ENCODE assay signal across 8 cellular contexts in the genomic region with DNA sequence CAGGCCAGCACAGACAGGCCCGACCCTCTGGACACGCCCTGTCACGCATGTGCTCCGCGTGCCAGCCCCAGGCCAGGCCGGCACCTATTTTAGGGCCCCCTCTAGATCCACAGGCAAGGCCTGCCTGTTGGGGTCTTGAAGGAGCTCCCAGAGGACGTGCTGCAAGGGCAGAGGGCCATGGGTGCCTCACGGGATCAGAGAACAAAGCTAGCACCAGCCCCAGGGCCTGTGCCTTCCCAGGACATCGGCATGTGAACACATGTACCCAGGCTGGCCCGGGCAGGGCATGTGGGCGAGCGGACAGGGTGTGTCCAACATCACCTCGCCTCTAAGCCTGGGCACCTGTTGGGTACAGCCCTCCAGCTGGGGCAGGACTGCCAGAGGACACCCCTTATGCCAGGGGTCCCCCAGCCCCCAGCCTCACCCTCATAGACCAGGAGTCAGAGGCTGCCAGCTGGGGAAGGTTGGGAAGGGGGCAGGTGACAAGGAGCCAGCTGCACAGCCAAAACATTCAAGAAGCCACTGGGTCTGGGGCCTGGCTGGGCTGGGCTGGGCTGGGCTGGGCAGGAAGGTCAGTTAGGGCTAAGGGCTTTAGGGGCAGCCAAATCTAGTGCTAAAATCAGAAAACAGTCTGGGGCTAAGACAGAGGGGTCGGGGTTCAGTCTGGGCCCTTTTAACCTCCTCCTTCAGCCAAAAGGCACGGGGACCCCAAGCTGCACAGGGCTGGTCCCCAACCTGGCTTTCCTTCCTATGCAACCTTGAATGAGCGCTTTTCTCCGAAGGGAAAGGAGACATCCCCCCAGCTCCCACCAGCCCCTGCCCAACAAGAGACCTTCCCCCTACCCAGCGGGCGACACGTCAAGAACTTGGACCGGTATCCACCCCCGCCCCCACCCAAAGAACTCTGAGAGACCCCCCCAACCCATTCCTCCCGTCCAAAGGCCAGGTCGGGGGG. TPM values are rescaled to one million over a fixed set of nuclear protein-coding genes. Genes with fewer than 3 reads are reported as not detected.
A peak's percentile ranks its signal among the peaks of the same experiment; 100 is the strongest.
DNase-seq lines count a peak whose midpoint lies in the region; ATAC-seq, FAIRE-seq and TF ChIP-seq lines count a peak whose summit lies in the region.

No MANE protein-coding gene starts in this region.

- H2AFZ ChIP-seq in H1 (ENCODE audit: low read length): no peak overlapping the region

- no peak for TF ChIP-seq RAD21 in H1 (IDR thresholded peaks at IDR 0.05 in 1 of 2, conservative IDR thresholded peaks at IDR 0.05 in 1 of 2; ENCODE audit: low read depth in 2 of 2, low read length in 2 of 2)

- intact Hi-C loops in mucosa of descending colon (cut with DNase I, micrococcal nuclease): no loop called here

- no peak overlapping the region for H2BK20ac ChIP-seq in H1 (ENCODE audit: low read length)

- no peak overlapping the region for H3K4ac ChIP-seq in H1 (replicated peaks; ENCODE audit: insufficient read length, low read depth, low read length)

- peak overlapping the region; percentile 54 for H2BK120ac ChIP-seq in H1 (replicated peaks; ENCODE audit: low read depth, low read length)

- no peaks in the 10 kb centered on the region for H3K9me3 ChIP-seq in HAP-1
- H3K9me3 ChIP-seq in H1 (ENCODE audit: insufficient read depth in 2 of 2, low read depth in 1 of 2, low read length in 1 of 2): no peaks in the 10 kb centered on the region
- no peaks in the 10 kb centered on the region for H3K9me3 ChIP-seq in mucosa of descending colon

- H3K4me1 ChIP-seq in HAP-1 (peaks cover 32% of the 10 kb centered on the region), H1 (replicated peaks in 1 of 4; ENCODE audit: control insufficient read depth in 3 of 4, insufficient read depth in 4 of 4, low read length in 3 of 4) (peaks cover 0 to 39% (median 32%) of the 10 kb centered on the region in 4 experiments; a peak in 6 of 7 replicates), mucosa of descending colon (ENCODE audit: low read depth) (peaks cover 45% of the 10 kb centered on the region)

- no peak overlapping the region for H3K27ac ChIP-seq in H1 (ENCODE audit: low read depth, low read length)

- CTCF ChIA-PET in H1 (lab: Charles Lee; ENCODE audit: partially characterized antibody): interaction anchor here (1.0 to 1.7 kb wide), 7 partner anchors 11 to 53 kb away, joined by 3 to 7 read pairs (median 6); no protein-coding TSS in a partner anchor

- 0 out of 2 replicates have a peak overlapping the region, but pooled peaks have one; percentile 65 for H2AK5ac ChIP-seq in H1 (ENCODE audit: low read depth, low read length)

- peaks cover 0 to 3% of the 10 kb centered on the region in 2 experiments; a peak in 2 of 4 replicates for H3K79me2 ChIP-seq in H1 (ENCODE audit: control insufficient read depth in 1 of 2, insufficient read depth in 2 of 2, low read length in 2 of 2)

- POLR2A ChIA-PET in H1 (lab: Charles Lee; ENCODE audit: partially characterized antibody): interaction anchor here (0.7 to 1.7 kb wide), 10 partner anchors 9 to 67 kb away, joined by 3 to 5 read pairs (median 4); no protein-coding TSS in a partner anchor

- H3K27me3 ChIP-seq in HAP-1 (ENCODE audit: low read depth): no peaks in the 10 kb centered on the region
- H3K27me3 ChIP-seq in H1 (replicated peaks in 1 of 4; ENCODE audit: control insufficient read depth in 3 of 4, extremely low read depth in 1 of 4, insufficient read depth in 3 of 4, low read length in 3 of 4): no peaks in the 10 kb centered on the region

- no peak for TF ChIP-seq EP300 in H1 (IDR thresholded peaks at IDR 0.05; ENCODE audit: borderline replicate concordance in 1 of 2, low read depth in 2 of 2, low read length in 2 of 2)

- H3K4me3 ChIP-seq in HAP-1 (peak overlapping the region; percentile 63), H1 (ENCODE audit: extremely low read depth in 1 of 4, insufficient read depth in 2 of 4, low read depth in 3 of 4, low read length in 4 of 4) (peak overlapping the region; percentile 48 to 74 (median 60)), mucosa of descending colon (peak overlapping the region; percentile 99)

- H2BK12ac ChIP-seq in H1 (ENCODE audit: low read depth, low read length): peak overlapping the region; percentile 81; the same call in 1 of the 2 replicates

- peak overlapping the region; percentile 83; the same call in 1 of the 2 replicates for H2BK5ac ChIP-seq in H1 (ENCODE audit: low read depth, low read length)

- TF ChIP-seq POLR2A in H1 (IDR thresholded peaks at IDR 0.05; ENCODE audit: control extremely low read depth in 1 of 2, low read depth in 2 of 2, low read length in 2 of 2) (peak in 1 of 2 experiments; percentile 37; a peak in 1 of 3 replicates), GM18505 (IDR thresholded peaks at IDR 0.05; ENCODE audit: borderline replicate concordance, extremely low read depth, insufficient read depth, insufficient read length) (no peak)

- FAIRE-seq in H1 (lab: Jason Lieb, UNC): no peak

- peak overlapping the region in 1 of 4 experiments; percentile 82; a peak in 4 of 7 replicates for H3K9ac ChIP-seq in H1 (replicated peaks in 1 of 4; ENCODE audit: extremely low read depth in 1 of 4, low read depth in 3 of 4, low read length in 3 of 4)

- no peak overlapping the region for H4K91ac ChIP-seq in H1 (replicated peaks; ENCODE audit: insufficient read length, low read length)

- H4K20me1 ChIP-seq in H1 (replicated peaks in 1 of 2; ENCODE audit: control insufficient read depth in 1 of 2, insufficient read depth in 2 of 2, low read length in 2 of 2): peaks cover 1 to 5% of the 10 kb centered on the region in 2 experiments

- peak overlapping the region; percentile 97; the same call in 1 of the 2 replicates for H2BK15ac ChIP-seq in H1 (ENCODE audit: low read length)

- ATAC-seq in mucosa of descending colon (peak; percentile 38), GM21619 (IDR thresholded peaks at IDR 0.05; ENCODE audit: unreplicated experiment) (no peak), HG03108 (IDR thresholded peaks at IDR 0.05; ENCODE audit: unreplicated experiment) (no peak), GM18505 (IDR thresholded peaks at IDR 0.05; ENCODE audit: unreplicated experiment) (no peak), GM21367 (IDR thresholded peaks at IDR 0.05; ENCODE audit: unreplicated experiment) (no peak)

- no peak overlapping the region for H4K5ac ChIP-seq in H1 (ENCODE audit: insufficient read length, low read depth, low read length)

- H3K56ac ChIP-seq in H1 (replicated peaks; ENCODE audit: insufficient read length, low read depth, low read length): no peak overlapping the region

- TF ChIP-seq CTCF in H1 (IDR thresholded peaks at IDR 0.05; ENCODE audit: control extremely low read depth in 1 of 3, insufficient read depth in 1 of 3, low read depth in 1 of 3, low read length in 3 of 3) (no peak), mucosa of descending colon (IDR thresholded peaks at IDR 0.05) (no peak)

- in situ Hi-C loops in HAP-1 (cut with MboI; ENCODE audit: low sequenced_read_pairs): no loop called here

- H3K4me2 ChIP-seq in H1 (ENCODE audit: insufficient read depth in 1 of 2, low read depth in 2 of 2, low read length in 2 of 2): peak overlapping the region; percentile 67 to 79

- peak in 1 of 2 experiments; percentile 54 for DNase-seq in HAP-1 (ENCODE audit: low spot score in 2 of 2)
- peak in 3 of 5 experiments; percentile 39 to 59 (median 42) for DNase-seq in T-helper 2 cell
- no peak for DNase-seq in H1 (ENCODE audit: low read depth in 1 of 2, low spot score in 2 of 2)
- DNase-seq in mucosa of descending colon: peak; percentile 81 to 90 (median 86)

- H4K8ac ChIP-seq in H1 (ENCODE audit: extremely low read depth, insufficient read depth, low read length): peak overlapping the region; percentile 80

- H3K23ac ChIP-seq in H1 (ENCODE audit: insufficient read length): no peak overlapping the region

- H3K14ac ChIP-seq in H1 (ENCODE audit: insufficient read length): no peak overlapping the region

- no peaks in the 10 kb centered on the region for H3K79me1 ChIP-seq in H1 (ENCODE audit: low read depth, low read length)

- 80% methylated on average over 17 of the region's 24 CpGs; no CpG with 5 or more reads in 1 of the 2 experiments for WGBS in H1 (ENCODE audit: extremely low coverage in 1 of 2, insufficient coverage in 1 of 2, insufficient read length in 1 of 2, insufficient replicate concordance in 2 of 2, low coverage in 1 of 2, low lambda C conversion rate in 2 of 2, missing lambda C conversion rate in 1 of 2), 2 experiments

- H3K18ac ChIP-seq in H1 (ENCODE audit: extremely low read depth, low read length): peak overlapping the region; percentile 6

- H3K23me2 ChIP-seq in H1 (ENCODE audit: low read depth, low read length): peaks cover 7% of the 10 kb centered on the region; the same call in 1 of the 2 replicates

- H3K36me3 ChIP-seq in HAP-1 (replicated peaks): peaks cover 5% of the 10 kb centered on the region; the same call in 1 of the 2 replicates
- H3K36me3 ChIP-seq in H1 (ENCODE audit: control insufficient read depth in 2 of 4, insufficient read depth in 4 of 4, low read length in 3 of 4): no peaks in the 10 kb centered on the region
- H3K36me3 ChIP-seq in mucosa of descending colon (ENCODE audit: low read depth): no peaks in the 10 kb centered on the region

RNA-seq across cellular contexts. Expression of gene NANOS3, which starts 35.3 kb away (rescaled TPM):
- not detected in 2 replicates for total RNA-seq in H1 (2021; fragmentation: NEBNext Ultra II Directional; extraction: Animal tissue kit (Norgen Biotek cat#: 25700))
- polyA plus RNA-seq in H1 (2011; rRNA removed): 0.14 and 0.62 TPM in 2 replicates
- polyA plus RNA-seq in H1 (2011; cell fraction: cytosol; rRNA removed): not detected
- polyA plus RNA-seq in H1 (2011; cell fraction: nucleus; rRNA removed): not detected
- polyA plus RNA-seq in H1 (2012, experiment 1 of 2): 0.69 to 0.83 TPM in 2 of 4 replicates, not detected in the others
- polyA plus RNA-seq in H1 (2012, experiment 2 of 2): not detected
- 1.2 TPM for polyA plus RNA-seq in H1 (2013, experiment 1 of 2)
- polyA plus RNA-seq in H1 (2013, experiment 2 of 2): 1.3 TPM
- not detected in 2 replicates for polyA minus RNA-seq in H1 (2011; rRNA and poly(A)+ RNA removed)
- not detected for polyA minus RNA-seq in H1 (2011; cell fraction: cytosol; rRNA and poly(A)+ RNA removed)
- not detected for polyA minus RNA-seq in H1 (2011; cell fraction: nucleus; rRNA and poly(A)+ RNA removed)
- 1 to 10 TPM in 1 of 3 donors, not detected in 2; 1.5 TPM for total RNA-seq in mucosa of descending colon

RNA-seq across cellular contexts. Expression of gene ZSWIM4, which starts 46.4 kb away (rescaled TPM):
- 31.1 and 32.7 TPM in 2 replicates for total RNA-seq in H1 (2021; fragmentation: NEBNext Ultra II Directional; extraction: Animal tissue kit (Norgen Biotek cat#: 25700))
- polyA plus RNA-seq in H1 (2011; rRNA removed): 12.2 and 23.2 TPM in 2 replicates
- polyA plus RNA-seq in H1 (2011; cell fraction: cytosol; rRNA removed): 10.9 TPM
- polyA plus RNA-seq in H1 (2011; cell fraction: nucleus; rRNA removed): 21.2 TPM
- 13.1 to 23.1 TPM (median 21.0 TPM) in 4 replicates for polyA plus RNA-seq in H1 (2012, experiment 1 of 2)
- 20.0 TPM for polyA plus RNA-seq in H1 (2012, experiment 2 of 2)
- 17.0 TPM for polyA plus RNA-seq in H1 (2013, experiment 1 of 2)
- polyA plus RNA-seq in H1 (2013, experiment 2 of 2): 17.3 TPM
- polyA minus RNA-seq in H1 (2011; rRNA and poly(A)+ RNA removed): 8.9 and 10.8 TPM in 2 replicates
- 23.9 TPM for polyA minus RNA-seq in H1 (2011; cell fraction: cytosol; rRNA and poly(A)+ RNA removed)
- 13.5 TPM for polyA minus RNA-seq in H1 (2011; cell fraction: nucleus; rRNA and poly(A)+ RNA removed)
- total RNA-seq in mucosa of descending colon: 1 to 10 TPM; 4.1 to 4.6 (median 4.1) TPM

Comparison
In these comparisons a context has a peak if more than half of its experiments do, and no peak if none do; other contexts are left out.
1. DNase-seq: peak in T-helper 2 cell (3 of 5) and mucosa of descending colon (3 of 3); none in H1 (0 of 2).
2. Peak in every context shown above with its lines, with median percentiles within 50 percentile points of each other: H3K4me3 ChIP-seq.